Comparison of ENCODE assay signal across 14 cellular contexts in genomic region chr16:49970818-49971431, GRCh38.
"Had no signal": no experiment of that assay in that cellular context is flagged by ENCODE, and none has a peak within 500 bp of the region (broad histone marks: within the 10 kb centered on the region; RNA-seq: fewer than 3 reads in every experiment).

No MANE protein-coding gene starts in this region.

- DNase-seq: cerebellar nuclear complex; colonic mucosa; dermis blood vessel endothelial cell; foreskin keratinocyte; immature natural killer cell; left cardiac atrium; mesendoderm; naive thymus-derived CD8-positive, alpha-beta T cell; right cardiac atrium; stimulated activated CD4-positive, alpha-beta T cell treated with anti-CD3 and anti-CD28 coated beads, Interleukin-1b, Interleukin-23, amount 100 ng/mL, for 48 hours; stimulated activated CD4-positive, alpha-beta T cell treated with anti-CD3 and anti-CD28 coated beads, Interleukin-4, amount 100 ng/mL, for 24 hours; tibial artery had no signal

- H3K9me3 ChIP-seq: colonic mucosa, neutrophil, tibial artery had no signal

- ATAC-seq: foreskin keratinocyte; left cardiac atrium; naive thymus-derived CD8-positive, alpha-beta T cell; right cardiac atrium; stimulated activated memory B cell treated with anti-CD40 and anti-IgM and Interleukin-4, amounts not matched to agents 10 μg/mL and 1 μg/mL and 100 μg/mL, for 72 hours had no signal

- H3K36me3 ChIP-seq: colonic mucosa, neutrophil, tibial artery had no signal

- H3K4me3 ChIP-seq: colonic mucosa, tibial artery had no signal

- H3K4me1 ChIP-seq: foreskin keratinocyte, tibial artery had no signal

- H3K27ac ChIP-seq: colonic mucosa, foreskin keratinocyte, neutrophil, tibial artery had no signal
